In the genomic region with DNA sequence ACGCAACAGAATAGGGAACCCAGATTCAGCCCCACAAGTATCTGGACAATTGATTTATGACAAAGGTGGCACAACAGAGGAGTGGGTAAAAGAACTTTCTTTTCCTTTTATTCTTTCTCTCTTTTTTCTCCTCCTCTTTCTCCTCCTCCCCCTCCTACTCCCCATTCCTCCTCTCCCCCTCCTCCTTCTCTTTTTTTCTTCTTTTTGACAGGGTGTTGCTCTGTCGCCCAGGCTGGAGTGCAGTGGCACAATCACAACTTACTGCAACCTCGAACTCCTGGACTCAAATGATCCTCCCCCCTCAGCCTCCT, we compare ENCODE assay signal across 2 cellular contexts.
TF ChIP-seq lines count a peak whose summit lies in the region.

No MANE protein-coding gene starts in this region.

TF ChIP-seq in SK-N-SH, 30 proteins besides CTCF, POLR2A, EP300 and RAD21 (continued from another document):
- TF ChIP-seq, protein P1, sequence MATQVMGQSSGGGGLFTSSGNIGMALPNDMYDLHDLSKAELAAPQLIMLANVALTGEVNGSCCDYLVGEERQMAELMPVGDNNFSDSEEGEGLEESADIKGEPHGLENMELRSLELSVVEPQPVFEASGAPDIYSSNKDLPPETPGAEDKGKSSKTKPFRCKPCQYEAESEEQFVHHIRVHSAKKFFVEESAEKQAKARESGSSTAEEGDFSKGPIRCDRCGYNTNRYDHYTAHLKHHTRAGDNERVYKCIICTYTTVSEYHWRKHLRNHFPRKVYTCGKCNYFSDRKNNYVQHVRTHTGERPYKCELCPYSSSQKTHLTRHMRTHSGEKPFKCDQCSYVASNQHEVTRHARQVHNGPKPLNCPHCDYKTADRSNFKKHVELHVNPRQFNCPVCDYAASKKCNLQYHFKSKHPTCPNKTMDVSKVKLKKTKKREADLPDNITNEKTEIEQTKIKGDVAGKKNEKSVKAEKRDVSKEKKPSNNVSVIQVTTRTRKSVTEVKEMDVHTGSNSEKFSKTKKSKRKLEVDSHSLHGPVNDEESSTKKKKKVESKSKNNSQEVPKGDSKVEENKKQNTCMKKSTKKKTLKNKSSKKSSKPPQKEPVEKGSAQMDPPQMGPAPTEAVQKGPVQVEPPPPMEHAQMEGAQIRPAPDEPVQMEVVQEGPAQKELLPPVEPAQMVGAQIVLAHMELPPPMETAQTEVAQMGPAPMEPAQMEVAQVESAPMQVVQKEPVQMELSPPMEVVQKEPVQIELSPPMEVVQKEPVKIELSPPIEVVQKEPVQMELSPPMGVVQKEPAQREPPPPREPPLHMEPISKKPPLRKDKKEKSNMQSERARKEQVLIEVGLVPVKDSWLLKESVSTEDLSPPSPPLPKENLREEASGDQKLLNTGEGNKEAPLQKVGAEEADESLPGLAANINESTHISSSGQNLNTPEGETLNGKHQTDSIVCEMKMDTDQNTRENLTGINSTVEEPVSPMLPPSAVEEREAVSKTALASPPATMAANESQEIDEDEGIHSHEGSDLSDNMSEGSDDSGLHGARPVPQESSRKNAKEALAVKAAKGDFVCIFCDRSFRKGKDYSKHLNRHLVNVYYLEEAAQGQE (IDR thresholded peaks at IDR 0.05; ENCODE audit: low read depth, low read length): no peak
- no peak for TF ChIP-seq CHD2 (IDR thresholded peaks at IDR 0.05; ENCODE audit: low read length, partially characterized antibody)
- no peak for TF ChIP-seq TCF12 (IDR thresholded peaks at IDR 0.05)
- no peak for TF ChIP-seq POLR2AphosphoS5 (IDR thresholded peaks at IDR 0.05; ENCODE audit: low read depth, low read length)
- no peak for TF ChIP-seq EZH2phosphoT487 (IDR thresholded peaks at IDR 0.05; ENCODE audit: borderline replicate concordance, low read depth)

TF ChIP-seq in SK-N-SH treated with all-trans-retinoic acid at 6 μM for 48 hours, 23 proteins besides CTCF, POLR2A, EP300 and RAD21 (continued from another document):
- TF ChIP-seq, protein P2, sequence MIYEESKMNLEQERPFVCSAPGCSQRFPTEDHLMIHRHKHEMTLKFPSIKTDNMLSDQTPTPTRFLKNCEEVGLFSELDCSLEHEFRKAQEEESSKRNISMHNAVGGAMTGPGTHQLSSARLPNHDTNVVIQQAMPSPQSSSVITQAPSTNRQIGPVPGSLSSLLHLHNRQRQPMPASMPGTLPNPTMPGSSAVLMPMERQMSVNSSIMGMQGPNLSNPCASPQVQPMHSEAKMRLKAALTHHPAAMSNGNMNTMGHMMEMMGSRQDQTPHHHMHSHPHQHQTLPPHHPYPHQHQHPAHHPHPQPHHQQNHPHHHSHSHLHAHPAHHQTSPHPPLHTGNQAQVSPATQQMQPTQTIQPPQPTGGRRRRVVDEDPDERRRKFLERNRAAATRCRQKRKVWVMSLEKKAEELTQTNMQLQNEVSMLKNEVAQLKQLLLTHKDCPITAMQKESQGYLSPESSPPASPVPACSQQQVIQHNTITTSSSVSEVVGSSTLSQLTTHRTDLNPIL (CRISPR knock-in tag; IDR thresholded peaks at IDR 0.05; ENCODE audit: low read depth): no peak
- TF ChIP-seq TCF4 (CRISPR knock-in tag; IDR thresholded peaks at IDR 0.05; ENCODE audit: borderline replicate concordance) (no peak), RARB (CRISPR knock-in tag; IDR thresholded peaks at IDR 0.05) (no peak), ARNTL (CRISPR knock-in tag; IDR thresholded peaks at IDR 0.05; ENCODE audit: borderline replicate concordance, low read depth) (no peak), TOX (CRISPR knock-in tag; IDR thresholded peaks at IDR 0.05; ENCODE audit: borderline replicate concordance) (no peak)
- TF ChIP-seq, protein P3, sequence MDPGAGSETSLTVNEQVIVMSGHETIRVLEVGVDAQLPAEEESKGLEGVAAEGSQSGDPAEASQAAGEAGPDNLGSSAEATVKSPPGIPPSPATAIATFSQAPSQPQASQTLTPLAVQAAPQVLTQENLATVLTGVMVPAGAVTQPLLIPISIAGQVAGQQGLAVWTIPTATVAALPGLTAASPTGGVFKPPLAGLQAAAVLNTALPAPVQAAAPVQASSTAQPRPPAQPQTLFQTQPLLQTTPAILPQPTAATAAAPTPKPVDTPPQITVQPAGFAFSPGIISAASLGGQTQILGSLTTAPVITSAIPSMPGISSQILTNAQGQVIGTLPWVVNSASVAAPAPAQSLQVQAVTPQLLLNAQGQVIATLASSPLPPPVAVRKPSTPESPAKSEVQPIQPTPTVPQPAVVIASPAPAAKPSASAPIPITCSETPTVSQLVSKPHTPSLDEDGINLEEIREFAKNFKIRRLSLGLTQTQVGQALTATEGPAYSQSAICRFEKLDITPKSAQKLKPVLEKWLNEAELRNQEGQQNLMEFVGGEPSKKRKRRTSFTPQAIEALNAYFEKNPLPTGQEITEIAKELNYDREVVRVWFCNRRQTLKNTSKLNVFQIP (CRISPR knock-in tag; IDR thresholded peaks at IDR 0.05; ENCODE audit: borderline replicate concordance, low read depth): no peak
